In genomic region chr9:27162045-27162444, GRCh38 we compare ENCODE assay signal across 23 cellular contexts. TPM values are rescaled to one million over a fixed set of nuclear protein-coding genes. Genes with fewer than 3 reads are reported as not detected.
A peak's percentile ranks its signal among the peaks of the same experiment; 100 is the strongest.
DNase-seq lines count a peak whose midpoint lies in the region; ATAC-seq, FAIRE-seq and TF ChIP-seq lines count a peak whose summit lies in the region.
"Had no signal": no experiment of that assay in that cellular context is flagged by ENCODE, and none has a peak within 500 bp of the region (broad histone marks: within the 10 kb centered on the region; RNA-seq: fewer than 3 reads in every experiment).

No MANE protein-coding gene starts in this region.

- in situ Hi-C loops in transverse colon (cut with MboI; ENCODE audit: low pct_ligation_motif_present in 1 of 4, low pct_unique_long_range_greater_than_20kb in 1 of 4, low sequenced_read_pairs in 3 of 4), result no loop called here

- H3K9me3 Mint-ChIP-seq in astrocyte (ENCODE audit: unreplicated experiment), result no peaks in the 10 kb centered on the region
- H3K9me3 Mint-ChIP-seq: activated T-helper 2 cell treated with anti-CD3 and anti-CD28 coated beads, Interferon-gamma antibody, Interleukin-2, Interleukin-4, amounts not matched to agents 10 μg/mL and 5 μg/mL and 100 μg/mL, durations not matched to agents 14 hours and 24 hours and 36 hours had no signal

- CTCF ChIA-PET in HCT116 (lab: Charles Lee), result no interaction called here

- peaks cover 5% of the 10 kb centered on the region for H3K4me1 Mint-ChIP-seq in astrocyte (ENCODE audit: low read depth, unreplicated experiment)

- no peak overlapping the region for H2AFZ ChIP-seq in HCT116 (ENCODE audit: low read depth, low read length, poor library complexity, severe bottlenecking)
- no peak overlapping the region for H2AFZ ChIP-seq in astrocyte (ENCODE audit: low read depth, low read length)

- POLR2A ChIA-PET in HCT116 (lab: Charles Lee), result interaction anchor here (0.7 kb wide), 1 partner anchor 83 kb away, joined by 4 read pairs; no protein-coding TSS in a partner anchor

- TF ChIP-seq POLR2A in HCT116 (IDR thresholded peaks at IDR 0.05; ENCODE audit: borderline replicate concordance, extremely low read depth, insufficient read depth, insufficient read length) (no peak), transverse colon (IDR thresholded peaks at IDR 0.05) (no peak)

- RAD21 ChIA-PET in HCT116 (lab: Charles Lee; ENCODE audit: low non-redundant PET in 1 of 2, low total read pairs in 2 of 2, uncharacterized antibody in 2 of 2, unreplicated experiment in 2 of 2), result no interaction called here

- H3K27me3 Mint-ChIP-seq in astrocyte (ENCODE audit: low read depth, unreplicated experiment), result no peaks in the 10 kb centered on the region

- H3K27me3 ChIP-seq in HCT116 (ENCODE audit: insufficient read depth, low read length) (no peaks in the 10 kb centered on the region), astrocyte (ENCODE audit: insufficient read depth, low read length) (no peaks in the 10 kb centered on the region), transverse colon (no peaks in the 10 kb centered on the region)
- H3K27me3 ChIP-seq: adrenal gland; BLaER1 treated with 17β-estradiol and CSF1 and Interleukin-3, amounts not matched to agents 10 nM and 100 nM; pancreas had no signal

- 24 to 30% methylated on average over 2 of the region's 2 CpGs for WGBS in transverse colon (ENCODE audit: low coverage in 1 of 2), 2 donors

- H3K36me3 Mint-ChIP-seq in astrocyte (ENCODE audit: low read depth, unreplicated experiment), result no peaks in the 10 kb centered on the region

- no peak for TF ChIP-seq RAD21 in HCT116 (IDR thresholded peaks at IDR 0.05; ENCODE audit: low read depth)

- no peaks in the 10 kb centered on the region for H3K9me2 ChIP-seq in HCT116 (ENCODE audit: insufficient read depth)

- BruUV-seq in HCT116 (replicated peaks; lab: Mats Ljungman, UMichigan), result no TSS peak

- intact Hi-C loops in HCT116 (cut with micrococcal nuclease) (no loop called here), transverse colon (cut with DNase I; ENCODE audit: low total_unique reads) (loop anchor here (10.0 kb wide), 1 partner anchor 47 kb away; no protein-coding TSS in a partner anchor)

- no peaks in the 10 kb centered on the region for H3K9me3 ChIP-seq in HCT116 (ENCODE audit: control insufficient read depth in 1 of 2, insufficient read depth in 1 of 2, low read depth in 1 of 2, low read length in 2 of 2)
- H3K9me3 ChIP-seq in astrocyte (ENCODE audit: insufficient read depth, low read depth, low read length), result no peaks in the 10 kb centered on the region
- no peaks in the 10 kb centered on the region for H3K9me3 ChIP-seq in transverse colon
- H3K9me3 ChIP-seq: adrenal gland; BLaER1 treated with 17β-estradiol and CSF1 and Interleukin-3, amounts not matched to agents 10 nM and 100 nM; lower lobe of right lung; pancreas had no signal

- DNase-seq in HCT116 (ENCODE audit: low read depth, low spot score), result no peak
- peak; percentile 68 for DNase-seq in astrocyte (ENCODE audit: low read depth)
- DNase-seq in fibroblast of pulmonary artery (ENCODE audit: low read depth), result peak; percentile 45
- peak; percentile 61 for DNase-seq in smooth muscle cell of the brain vasculature (ENCODE audit: low read depth, low spot score)
- no peak for DNase-seq in cerebellum (ENCODE audit: low spot score)
- no peak for DNase-seq in transverse colon
- DNase-seq in NCI-H446 treated with DMSO at 0.1 percent for 48 hours (lab: John Stamatoyannopoulos, UW), result no peak
- DNase-seq: activated CD4-positive, CD25-positive, alpha-beta regulatory T cell treated with anti-CD3 and anti-CD28 coated beads, Interleukin-2, amount 50 U/mL, for 72 hours; adrenal gland; GF-D8; lower lobe of right lung; NCI-H1417 treated with DMSO at 0.1 percent for 48 hours; NCI-H2171 treated with DMSO at 0.1 percent for 48 hours; pancreas; stimulated activated CD4-positive, alpha-beta T cell treated with anti-CD3 and anti-CD28 coated beads, Interleukin-4, amount 100 ng/mL, for 4 hours; T1000 had no signal

- no peak for TF ChIP-seq CTCF in HCT116 (IDR thresholded peaks at IDR 0.05 in 2 of 3, conservative IDR thresholded peaks at IDR 0.05 in 1 of 3; ENCODE audit: borderline replicate concordance in 1 of 3, insufficient read depth in 1 of 3, low read depth in 2 of 3, low read length in 2 of 3)
- TF ChIP-seq CTCF in astrocyte (IDR thresholded peaks at IDR 0.05; ENCODE audit: insufficient read depth, low read depth, low read length), result no peak
- no peak for TF ChIP-seq CTCF in fibroblast of pulmonary artery (IDR thresholded peaks at IDR 0.05; ENCODE audit: low read length, missing control alignments)
- no peak for TF ChIP-seq CTCF in transverse colon (IDR thresholded peaks at IDR 0.05)

- no peak for TF ChIP-seq EP300 in transverse colon (IDR thresholded peaks at IDR 0.05; ENCODE audit: low read depth)

- no peaks in the 10 kb centered on the region for H3K36me3 ChIP-seq in HCT116 (ENCODE audit: control insufficient read depth in 1 of 2, insufficient read depth in 2 of 2, low read length in 2 of 2)
- no peaks in the 10 kb centered on the region for H3K36me3 ChIP-seq in astrocyte (ENCODE audit: insufficient read depth, low read length)
- H3K36me3 ChIP-seq in transverse colon, result no peaks in the 10 kb centered on the region
- H3K36me3 ChIP-seq: adrenal gland; BLaER1 treated with 17β-estradiol and CSF1 and Interleukin-3, amounts not matched to agents 10 nM and 100 nM; lower lobe of right lung; pancreas had no signal

- H3K27ac ChIP-seq in HCT116 (ENCODE audit: low read depth, low read length), result no peak overlapping the region
- H3K27ac ChIP-seq in astrocyte (ENCODE audit: low read depth, low read length), result no peak overlapping the region
- no peak overlapping the region for H3K27ac ChIP-seq in transverse colon
- H3K27ac ChIP-seq: adrenal gland; BLaER1 treated with 17β-estradiol and CSF1 and Interleukin-3, amounts not matched to agents 10 nM and 100 nM; KMS-11; lower lobe of right lung; pancreas had no signal

- H3K4me2 ChIP-seq in HCT116 (ENCODE audit: low read length) (no peak overlapping the region), astrocyte (ENCODE audit: low read length) (peak overlapping the region; percentile 18)
- H3K4me2 ChIP-seq: BLaER1 treated with 17β-estradiol and CSF1 and Interleukin-3, amounts not matched to agents 10 nM and 100 nM; KMS-11 had no signal

- H3K9ac ChIP-seq in HCT116 (ENCODE audit: low read length) (no peak overlapping the region), astrocyte (ENCODE audit: low read length) (no peak overlapping the region)
- H3K9ac ChIP-seq: BLaER1 treated with 17β-estradiol and CSF1 and Interleukin-3, amounts not matched to agents 10 nM and 100 nM; KMS-11 had no signal

- no peak overlapping the region for H3K4me3 ChIP-seq in HCT116 (replicated peaks in 1 of 2; ENCODE audit: low read depth in 1 of 2, low read length in 2 of 2)
- no peak overlapping the region for H3K4me3 ChIP-seq in astrocyte (ENCODE audit: insufficient read depth, low read depth, low read length)
- H3K4me3 ChIP-seq in fibroblast of pulmonary artery (replicated peaks; ENCODE audit: low read depth, low read length), result no peak overlapping the region
- H3K4me3 ChIP-seq in transverse colon, result no peak overlapping the region
- H3K4me3 ChIP-seq: adrenal gland; BLaER1 treated with 17β-estradiol and CSF1 and Interleukin-3, amounts not matched to agents 10 nM and 100 nM; lower lobe of right lung; pancreas had no signal

- H4K20me1 ChIP-seq in HCT116 (ENCODE audit: insufficient read depth) (no peaks in the 10 kb centered on the region), astrocyte (ENCODE audit: insufficient read depth, low read length) (no peaks in the 10 kb centered on the region)
- H4K20me1 ChIP-seq: BLaER1 treated with 17β-estradiol and CSF1 and Interleukin-3, amounts not matched to agents 10 nM and 100 nM had no signal

- no peak overlapping the region for H3K27ac Mint-ChIP-seq in astrocyte (ENCODE audit: unreplicated experiment)
- H3K27ac Mint-ChIP-seq: activated T-helper 2 cell treated with anti-CD3 and anti-CD28 coated beads, Interferon-gamma antibody, Interleukin-2, Interleukin-4, amounts not matched to agents 10 μg/mL and 5 μg/mL and 100 μg/mL, durations not matched to agents 14 hours and 24 hours and 36 hours had no signal

- no peaks in the 10 kb centered on the region for H3K79me2 ChIP-seq in HCT116 (ENCODE audit: insufficient read depth, low read length)
- no peaks in the 10 kb centered on the region for H3K79me2 ChIP-seq in astrocyte (ENCODE audit: insufficient read depth, low read length)

- H3K4me3 Mint-ChIP-seq in astrocyte (ENCODE audit: unreplicated experiment), result no peak overlapping the region

- H3K4me1 ChIP-seq in HCT116 (ENCODE audit: control insufficient read depth in 1 of 2, insufficient read depth in 2 of 2, low read length in 2 of 2) (no peaks in the 10 kb centered on the region; a peak in 1 of 4 replicates), astrocyte (ENCODE audit: insufficient read depth, low read length) (no peaks in the 10 kb centered on the region), transverse colon (peaks cover 0 to 6% (median 2%) of the 10 kb centered on the region in 4 donors)
- H3K4me1 ChIP-seq: adrenal gland; BLaER1 treated with 17β-estradiol and CSF1 and Interleukin-3, amounts not matched to agents 10 nM and 100 nM; lower lobe of right lung; pancreas had no signal

- peak; percentile 49 for FAIRE-seq in astrocyte (lab: Jason Lieb, UNC)
- FAIRE-seq: endometrium, GM12891, pancreas, RCC 7860 had no signal

- ATAC-seq in HCT116 (no peak), GM18861 (IDR thresholded peaks at IDR 0.05; ENCODE audit: unreplicated experiment) (no peak)
- ATAC-seq: lower lobe of right lung, pancreas had no signal

TF ChIP-seq in HCT116, 20 proteins besides CTCF, POLR2A, EP300 and RAD21 (continues in another document):
- no peak for TF ChIP-seq MAX (IDR thresholded peaks at IDR 0.05)
- no peak for TF ChIP-seq ZNF274 (IDR thresholded peaks at IDR 0.05; ENCODE audit: low read depth, low read length)

RNA-seq across cellular contexts. Expression of gene TEK, which starts 53.0 kb away (rescaled TPM):
- total RNA-seq in HCT116 (2021; ENCODE audit: unreplicated experiment) (0.15 TPM), astrocyte (1.8 and 2.3 TPM in 2 replicates), cerebellum (10.2 TPM), transverse colon (1 to 10 TPM; 1.5 to 4.0 (median 3.0) TPM)
- polyA plus RNA-seq in HCT116 (2012), result 0.06 and 0.08 TPM in 2 replicates
- total RNA-seq: activated T-helper 2 cell treated with anti-CD3 and anti-CD28 coated beads, Interferon-gamma antibody, Interleukin-2, Interleukin-4, amounts not matched to agents 10 μg/mL and 5 μg/mL and 100 μg/mL, durations not matched to agents 14 hours and 24 hours and 36 hours had no signal

Comparison
In these comparisons a context has a peak if more than half of its experiments do, and no peak if none do; other contexts are left out.
1. DNase-seq: peak in astrocyte (single experiment), fibroblast of pulmonary artery (single experiment) and smooth muscle cell of the brain vasculature (single experiment); none in HCT116 (single experiment), cerebellum (single experiment), transverse colon (single experiment) and NCI-H446 treated with DMSO at 0.1 percent for 48 hours (single experiment).